In genomic region chr17:62307196-62307595, GRCh38 we compare ENCODE assay signal across 21 cellular contexts.
DNase-seq lines count a peak whose midpoint lies in the region; ATAC-seq, FAIRE-seq and TF ChIP-seq lines count a peak whose summit lies in the region.
"Had no signal": no experiment of that assay in that cellular context is flagged by ENCODE, and none has a peak within 500 bp of the region (broad histone marks: within the 10 kb centered on the region; RNA-seq: fewer than 3 reads in every experiment).

No MANE protein-coding gene starts in this region.

- H3K27ac Mint-ChIP-seq in WTC11 = no peak overlapping the region
- H3K27ac Mint-ChIP-seq in activated naive CD8-positive, alpha-beta T cell treated with anti-CD3 and anti-CD28 coated beads for 36 hours = no peak overlapping the region

- H3K36me3 ChIP-seq in upper lobe of right lung = no peaks in the 10 kb centered on the region
- H3K36me3 ChIP-seq: BLaER1 had no signal

- peak; percentile 48 for ATAC-seq in upper lobe of right lung
- no peak for ATAC-seq in GM18520 (IDR thresholded peaks at IDR 0.05; ENCODE audit: unreplicated experiment)
- ATAC-seq in WTC11 = no peak
- ATAC-seq: Panc1 had no signal

- intact Hi-C loops in upper lobe of right lung (cut with DNase I) = no loop called here

- no peaks in the 10 kb centered on the region; the same call in 1 of the 2 replicates for H3K27me3 Mint-ChIP-seq in WTC11 (ENCODE audit: low read depth)
- H3K27me3 Mint-ChIP-seq in activated naive CD8-positive, alpha-beta T cell treated with anti-CD3 and anti-CD28 coated beads for 36 hours = peaks cover 50% of the 10 kb centered on the region

- no peaks in the 10 kb centered on the region for H3K27me3 ChIP-seq in upper lobe of right lung
- H3K27me3 ChIP-seq: BLaER1 had no signal

- POLR2A ChIA-PET in WTC11 (lab: Charles Lee) = no interaction called here

- no peaks in the 10 kb centered on the region for H3K4me1 Mint-ChIP-seq in WTC11
- H3K4me1 Mint-ChIP-seq in activated naive CD8-positive, alpha-beta T cell treated with anti-CD3 and anti-CD28 coated beads for 36 hours = no peaks in the 10 kb centered on the region
- H3K4me1 Mint-ChIP-seq: CD4-positive, alpha-beta memory T cell had no signal

- no peak overlapping the region for H3K4me3 ChIP-seq in upper lobe of right lung
- H3K4me3 ChIP-seq: BLaER1 had no signal

- H3K27ac ChIP-seq in VCaP (peak overlapping the region; percentile 64), upper lobe of right lung (no peak overlapping the region)
- H3K27ac ChIP-seq: BLaER1 had no signal

- H3K4me3 Mint-ChIP-seq in WTC11 = no peak overlapping the region
- no peak overlapping the region for H3K4me3 Mint-ChIP-seq in activated naive CD8-positive, alpha-beta T cell treated with anti-CD3 and anti-CD28 coated beads for 36 hours
- H3K4me3 Mint-ChIP-seq: CD4-positive, alpha-beta memory T cell had no signal

- TF ChIP-seq CTCF in VCaP (conservative IDR thresholded peaks at IDR 0.05) = no peak
- TF ChIP-seq CTCF in upper lobe of right lung (IDR thresholded peaks at IDR 0.05) = no peak
- TF ChIP-seq CTCF in WTC11 (IDR thresholded peaks at IDR 0.05) = no peak

- H3K36me3 Mint-ChIP-seq in WTC11 = no peaks in the 10 kb centered on the region
- H3K36me3 Mint-ChIP-seq in activated naive CD8-positive, alpha-beta T cell treated with anti-CD3 and anti-CD28 coated beads for 36 hours = no peaks in the 10 kb centered on the region
- H3K36me3 Mint-ChIP-seq: CD4-positive, alpha-beta memory T cell had no signal

- no peaks in the 10 kb centered on the region for H3K4me1 ChIP-seq in upper lobe of right lung
- H3K4me1 ChIP-seq: BLaER1 had no signal

- DNase-seq in HTR-8/SVneo (ENCODE audit: insufficient read length, low spot score) (no peak), left kidney (ENCODE audit: low read depth, low spot score) (peak; percentile 3), upper lobe of right lung (no peak), WTC11 (ENCODE audit: low spot score) (no peak)
- DNase-seq in activated naive CD8-positive, alpha-beta T cell treated with anti-CD3 and anti-CD28 coated beads for 36 hours = no peak
- DNase-seq: CD4-positive, alpha-beta memory T cell; GDM1; GOT3; NCI-H1092 treated with DMSO at 0.1 percent for 48 hours; NCI-H1436 treated with DMSO at 0.1 percent for 48 hours; NCI-H1930; NCI-H2227 treated with DMSO at 0.1 percent for 48 hours; NCI-H510A treated with DMSO at 0.1 percent for 48 hours; NCI-H748 treated with DMSO at 0.1 percent for 48 hours; SIG-M5; SK-N-SH had no signal

- H3K9me3 ChIP-seq in upper lobe of right lung = no peaks in the 10 kb centered on the region
- H3K9me3 ChIP-seq: BLaER1, SK-N-SH had no signal

- FAIRE-seq in HTR-8/SVneo (lab: Jason Lieb, UNC) = peak; percentile 9
- FAIRE-seq: GM18507 had no signal

- H3K9me3 Mint-ChIP-seq in WTC11 = peaks cover under 1% of the 10 kb centered on the region; the same call in 1 of the 2 replicates
- H3K9me3 Mint-ChIP-seq in activated naive CD8-positive, alpha-beta T cell treated with anti-CD3 and anti-CD28 coated beads for 36 hours = no peaks in the 10 kb centered on the region

- CTCF ChIA-PET in WTC11 (lab: Charles Lee) = no interaction called here

TF ChIP-seq in WTC11, 78 proteins besides CTCF, POLR2A, EP300 and RAD21:
- TF ChIP-seq ELF4 (CRISPR knock-in tag; IDR thresholded peaks at IDR 0.05; ENCODE audit: low read depth) = no peak
- no peak for TF ChIP-seq HMGA2 (CRISPR knock-in tag; IDR thresholded peaks at IDR 0.05)
- no peak for TF ChIP-seq RORB (CRISPR knock-in tag; IDR thresholded peaks at IDR 0.05)
- no peak for TF ChIP-seq GABPB1 (CRISPR knock-in tag; IDR thresholded peaks at IDR 0.05)
- TF ChIP-seq, protein P1, sequence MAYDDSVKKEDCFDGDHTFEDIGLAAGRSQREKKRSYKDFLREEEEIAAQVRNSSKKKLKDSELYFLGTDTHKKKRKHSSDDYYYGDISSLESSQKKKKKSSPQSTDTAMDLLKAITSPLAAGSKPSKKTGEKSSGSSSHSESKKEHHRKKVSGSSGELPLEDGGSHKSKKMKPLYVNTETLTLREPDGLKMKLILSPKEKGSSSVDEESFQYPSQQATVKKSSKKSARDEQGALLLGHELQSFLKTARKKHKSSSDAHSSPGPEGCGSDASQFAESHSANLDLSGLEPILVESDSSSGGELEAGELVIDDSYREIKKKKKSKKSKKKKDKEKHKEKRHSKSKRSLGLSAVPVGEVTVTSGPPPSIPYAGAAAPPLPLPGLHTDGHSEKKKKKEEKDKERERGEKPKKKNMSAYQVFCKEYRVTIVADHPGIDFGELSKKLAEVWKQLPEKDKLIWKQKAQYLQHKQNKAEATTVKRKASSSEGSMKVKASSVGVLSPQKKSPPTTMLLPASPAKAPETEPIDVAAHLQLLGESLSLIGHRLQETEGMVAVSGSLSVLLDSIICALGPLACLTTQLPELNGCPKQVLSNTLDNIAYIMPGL (CRISPR knock-in tag; IDR thresholded peaks at IDR 0.05) = no peak
- TF ChIP-seq USF1 (CRISPR knock-in tag; IDR thresholded peaks at IDR 0.05) = no peak
- no peak for TF ChIP-seq FOXK1 (CRISPR knock-in tag; IDR thresholded peaks at IDR 0.05)
- no peak for TF ChIP-seq CREB1 (CRISPR knock-in tag; IDR thresholded peaks at IDR 0.05)
- TF ChIP-seq NFATC4 (CRISPR knock-in tag; IDR thresholded peaks at IDR 0.05) = no peak
- TF ChIP-seq NFYB (CRISPR knock-in tag; conservative IDR thresholded peaks at IDR 0.05; ENCODE audit: low read depth) = no peak
- no peak for TF ChIP-seq ATF2 (CRISPR knock-in tag; IDR thresholded peaks at IDR 0.05; ENCODE audit: borderline replicate concordance, low read depth)
- TF ChIP-seq, protein P2, sequence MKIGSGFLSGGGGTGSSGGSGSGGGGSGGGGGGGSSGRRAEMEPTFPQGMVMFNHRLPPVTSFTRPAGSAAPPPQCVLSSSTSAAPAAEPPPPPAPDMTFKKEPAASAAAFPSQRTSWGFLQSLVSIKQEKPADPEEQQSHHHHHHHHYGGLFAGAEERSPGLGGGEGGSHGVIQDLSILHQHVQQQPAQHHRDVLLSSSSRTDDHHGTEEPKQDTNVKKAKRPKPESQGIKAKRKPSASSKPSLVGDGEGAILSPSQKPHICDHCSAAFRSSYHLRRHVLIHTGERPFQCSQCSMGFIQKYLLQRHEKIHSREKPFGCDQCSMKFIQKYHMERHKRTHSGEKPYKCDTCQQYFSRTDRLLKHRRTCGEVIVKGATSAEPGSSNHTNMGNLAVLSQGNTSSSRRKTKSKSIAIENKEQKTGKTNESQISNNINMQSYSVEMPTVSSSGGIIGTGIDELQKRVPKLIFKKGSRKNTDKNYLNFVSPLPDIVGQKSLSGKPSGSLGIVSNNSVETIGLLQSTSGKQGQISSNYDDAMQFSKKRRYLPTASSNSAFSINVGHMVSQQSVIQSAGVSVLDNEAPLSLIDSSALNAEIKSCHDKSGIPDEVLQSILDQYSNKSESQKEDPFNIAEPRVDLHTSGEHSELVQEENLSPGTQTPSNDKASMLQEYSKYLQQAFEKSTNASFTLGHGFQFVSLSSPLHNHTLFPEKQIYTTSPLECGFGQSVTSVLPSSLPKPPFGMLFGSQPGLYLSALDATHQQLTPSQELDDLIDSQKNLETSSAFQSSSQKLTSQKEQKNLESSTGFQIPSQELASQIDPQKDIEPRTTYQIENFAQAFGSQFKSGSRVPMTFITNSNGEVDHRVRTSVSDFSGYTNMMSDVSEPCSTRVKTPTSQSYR (CRISPR knock-in tag; IDR thresholded peaks at IDR 0.05) = no peak
- no peak for TF ChIP-seq GRHL2 (CRISPR knock-in tag; IDR thresholded peaks at IDR 0.05; ENCODE audit: insufficient replicate concordance, severe bottlenecking)
- TF ChIP-seq PRRX2 (CRISPR knock-in tag; IDR thresholded peaks at IDR 0.05) = no peak
- TF ChIP-seq SMAD3 (CRISPR knock-in tag; IDR thresholded peaks at IDR 0.05; ENCODE audit: borderline replicate concordance) = no peak
- no peak for TF ChIP-seq OVOL2 (CRISPR knock-in tag; IDR thresholded peaks at IDR 0.05; ENCODE audit: borderline replicate concordance)
- TF ChIP-seq SMAD4 (CRISPR knock-in tag; IDR thresholded peaks at IDR 0.05) = no peak
- TF ChIP-seq E2F4 (CRISPR knock-in tag; IDR thresholded peaks at IDR 0.05; ENCODE audit: borderline replicate concordance, low read depth) = no peak
- TF ChIP-seq NR1H2 (CRISPR knock-in tag; IDR thresholded peaks at IDR 0.05) = no peak
